Comparison of ENCODE assay signal across 1 cellular context in genomic region chr9:121743441-121744001, GRCh38.
TF ChIP-seq lines count a peak whose summit lies in the region.

No MANE protein-coding gene starts in this region.

TF ChIP-seq in HepG2, 621 proteins besides CTCF, POLR2A, EP300 and RAD21 (continued from another document and continues in another):
- 0 out of 4 replicates have a peak, but pooled peaks of 1 of the 2 experiments have one; percentile 18 for TF ChIP-seq REST (IDR thresholded peaks at IDR 0.05; ENCODE audit: borderline replicate concordance in 1 of 2, low read depth in 1 of 2, low read length in 2 of 2)
- TF ChIP-seq YEATS2 (CRISPR knock-in tag; IDR thresholded peaks at IDR 0.05; ENCODE audit: borderline replicate concordance), result no peak
- TF ChIP-seq HNF1B (CRISPR knock-in tag; IDR thresholded peaks at IDR 0.05), result 0 out of 2 replicates have a peak, but pooled peaks have one; percentile 36
- peak; percentile 43; the same call in 1 of the 2 replicates for TF ChIP-seq ZSCAN9 (CRISPR knock-in tag; IDR thresholded peaks at IDR 0.05; ENCODE audit: borderline replicate concordance)
- no peak for TF ChIP-seq EZH2 (conservative IDR thresholded peaks at IDR 0.05; ENCODE audit: low read depth, low read length)
- TF ChIP-seq PPARG (CRISPR knock-in tag; conservative IDR thresholded peaks at IDR 0.05), result peak; percentile 25; the same call in 1 of the 2 replicates
- 0 out of 2 replicates have a peak, but pooled peaks have one; percentile 39 for TF ChIP-seq THRA (CRISPR knock-in tag; IDR thresholded peaks at IDR 0.05; ENCODE audit: borderline replicate concordance)
- peak; percentile 32; the same call in 1 of the 2 replicates for TF ChIP-seq ZMYM4 (CRISPR knock-in tag; IDR thresholded peaks at IDR 0.05)
- TF ChIP-seq RCOR2 (CRISPR knock-in tag; IDR thresholded peaks at IDR 0.05), result no peak
- TF ChIP-seq KDM2A (CRISPR knock-in tag; IDR thresholded peaks at IDR 0.05; ENCODE audit: borderline replicate concordance, low read depth), result peak; percentile 33; the same call in 1 of the 2 replicates
- no peak for TF ChIP-seq ZNF839 (CRISPR knock-in tag; IDR thresholded peaks at IDR 0.05; ENCODE audit: borderline replicate concordance)
- 0 out of 2 replicates have a peak, but pooled peaks have one; percentile 23 for TF ChIP-seq RARA (CRISPR knock-in tag; IDR thresholded peaks at IDR 0.05)
- no peak for TF ChIP-seq SP1 (IDR thresholded peaks at IDR 0.05)
- TF ChIP-seq SP1 (CRISPR knock-in tag; IDR thresholded peaks at IDR 0.05), result 0 out of 2 replicates have a peak, but pooled peaks have one; percentile 24
- TF ChIP-seq ZNF414 (CRISPR knock-in tag; IDR thresholded peaks at IDR 0.05), result 0 out of 2 replicates have a peak, but pooled peaks have one; percentile 20
- TF ChIP-seq NFRKB (IDR thresholded peaks at IDR 0.05), result no peak
- no peak for TF ChIP-seq ZNF543 (CRISPR knock-in tag; IDR thresholded peaks at IDR 0.05)
- TF ChIP-seq RBM39 (IDR thresholded peaks at IDR 0.05; ENCODE audit: low read depth, low read length, poor library complexity, severe bottlenecking), result peak; percentile 69
- peak; percentile 99 for TF ChIP-seq ZFP91 (CRISPR knock-in tag; IDR thresholded peaks at IDR 0.05; ENCODE audit: borderline replicate concordance)
- TF ChIP-seq XRCC5 (optimal IDR thresholded peaks at IDR 0.05; ENCODE audit: low read length), result peak; percentile 59
- no peak for TF ChIP-seq MAFG (CRISPR knock-in tag; IDR thresholded peaks at IDR 0.05)
- TF ChIP-seq ZNF234 (CRISPR knock-in tag; conservative IDR thresholded peaks at IDR 0.05), result no peak
- TF ChIP-seq ZBTB14 (CRISPR knock-in tag; IDR thresholded peaks at IDR 0.05), result no peak
- peak; percentile 68 for TF ChIP-seq ZNF687 (CRISPR knock-in tag; IDR thresholded peaks at IDR 0.05)
- 0 out of 2 replicates have a peak, but pooled peaks have one; percentile 39 for TF ChIP-seq PRDM10 (CRISPR knock-in tag; IDR thresholded peaks at IDR 0.05; ENCODE audit: low read depth)
- TF ChIP-seq RBM22 (optimal IDR thresholded peaks at IDR 0.05; ENCODE audit: low read length), result no peak
- TF ChIP-seq SAP130 (CRISPR knock-in tag; IDR thresholded peaks at IDR 0.05; ENCODE audit: low read depth), result peak; percentile 81
- 0 out of 2 replicates have a peak, but pooled peaks have one; percentile 22 for TF ChIP-seq NKX3-1 (CRISPR knock-in tag; IDR thresholded peaks at IDR 0.05)
- TF ChIP-seq HOXA3 (CRISPR knock-in tag; IDR thresholded peaks at IDR 0.05), result peak; percentile 13; the same call in 1 of the 2 replicates
- no peak for TF ChIP-seq ZNF510 (CRISPR knock-in tag; IDR thresholded peaks at IDR 0.05; ENCODE audit: low read depth)
- TF ChIP-seq ZNF337 (CRISPR knock-in tag; IDR thresholded peaks at IDR 0.05; ENCODE audit: borderline replicate concordance, low read depth), result peak; percentile 54; the same call in 1 of the 2 replicates
- peak; percentile 28; the same call in 1 of the 2 replicates for TF ChIP-seq FOXO1 (CRISPR knock-in tag; IDR thresholded peaks at IDR 0.05)
- TF ChIP-seq MAZ (IDR thresholded peaks at IDR 0.05; ENCODE audit: borderline replicate concordance, low read depth, low read length), result peak; percentile 56; the same call in 1 of the 2 replicates
- 0 out of 2 replicates have a peak, but pooled peaks have one; percentile 52 for TF ChIP-seq MAZ (CRISPR knock-in tag; IDR thresholded peaks at IDR 0.05; ENCODE audit: low read depth)
- no peak for TF ChIP-seq ZNF75D (CRISPR knock-in tag; IDR thresholded peaks at IDR 0.05; ENCODE audit: borderline replicate concordance)
- peak; percentile 41; the same call in 1 of the 2 replicates for TF ChIP-seq DRAP1 (CRISPR knock-in tag; IDR thresholded peaks at IDR 0.05)
- peak; percentile 35; the same call in 1 of the 2 replicates for TF ChIP-seq ZNF362 (CRISPR knock-in tag; IDR thresholded peaks at IDR 0.05; ENCODE audit: borderline replicate concordance)
- 0 out of 2 replicates have a peak, but pooled peaks have one; percentile 32 for TF ChIP-seq RBFOX2 (IDR thresholded peaks at IDR 0.05; ENCODE audit: low read depth, low read length)
